Comparison of ENCODE assay signal across 19 cellular contexts in the genomic region with DNA sequence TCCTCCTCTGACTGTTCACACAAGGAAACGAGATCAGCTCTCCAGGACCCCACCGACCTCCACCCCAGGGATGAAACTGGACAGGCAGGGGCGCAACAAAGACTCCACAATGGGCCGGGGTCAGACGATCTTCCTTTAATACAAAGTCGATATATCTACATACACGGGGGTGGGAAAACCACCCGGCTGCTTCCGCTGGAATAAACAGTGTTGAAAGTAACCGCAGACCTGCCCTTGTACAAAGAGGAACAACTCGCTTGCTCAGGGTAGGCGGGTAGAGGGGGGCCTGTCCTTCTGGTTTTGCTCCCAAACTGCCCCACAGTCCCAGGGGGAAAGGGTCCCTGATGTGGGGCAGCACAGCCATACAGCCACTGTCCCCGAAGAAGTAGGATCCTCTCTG.
DNase-seq lines count a peak whose midpoint lies in the region; ATAC-seq and TF ChIP-seq lines count a peak whose summit lies in the region.
"Had no signal": no experiment of that assay in that cellular context is flagged by ENCODE, and none has a peak within 500 bp of the region (broad histone marks: within the 10 kb centered on the region; RNA-seq: fewer than 3 reads in every experiment).

No MANE protein-coding gene starts in this region.

- H3K4me3 ChIP-seq in NB4 (ENCODE audit: low read depth, low read length) (no peak overlapping the region), tibial artery (no peak overlapping the region)
- H3K4me3 ChIP-seq: breast epithelium, MG63, ovary, Peyer's patch, sigmoid colon had no signal

- H3K4me1 ChIP-seq in tibial artery: no peaks in the 10 kb centered on the region
- H3K4me1 ChIP-seq: breast epithelium, Peyer's patch, sigmoid colon had no signal

- intact Hi-C loops in activated naive CD4-positive, alpha-beta T cell treated with anti-CD3 and anti-CD28 coated beads for 36 hours (cut with micrococcal nuclease): no loop called here
- intact Hi-C loops in tibial artery (cut with DNase I; ENCODE audit: low total_unique reads): no loop called here

- no peak for TF ChIP-seq POLR2A in NB4 (IDR thresholded peaks at IDR 0.05; ENCODE audit: extremely low read depth, insufficient read length)

- no peak overlapping the region for H3K27ac ChIP-seq in tibial artery
- H3K27ac ChIP-seq: breast epithelium, ovary, Peyer's patch, sigmoid colon had no signal

- peak; percentile 18 for DNase-seq in activated naive CD4-positive, alpha-beta T cell treated with anti-CD3 and anti-CD28 coated beads for 36 hours
- no peak for DNase-seq in activated naive CD4-positive, alpha-beta T cell treated with anti-CD3 and anti-CD28 coated beads, Interleukin-2, amount 50 U/mL, for 16 hours
- DNase-seq in NB4 (ENCODE audit: low read depth): peak; percentile 94
- peak; percentile 23 for DNase-seq in activated naive CD8-positive, alpha-beta T cell treated with anti-CD3 and anti-CD28 coated beads for 36 hours
- no peak for DNase-seq in NCI-H187 (lab: John Stamatoyannopoulos, UW)
- no peak for DNase-seq in tibial artery
- DNase-seq: COR-L47, dermis blood vessel endothelial cell, left ventricle myocardium superior, MG63, NCI-H69, ovary, Peyer's patch, sigmoid colon, SW 1271 had no signal

- TF ChIP-seq CTCF in NB4 (IDR thresholded peaks at IDR 0.05; ENCODE audit: low read depth, low read length): no peak
- TF ChIP-seq CTCF in tibial artery (IDR thresholded peaks at IDR 0.05): no peak

- H3K4me1 Mint-ChIP-seq in activated naive CD4-positive, alpha-beta T cell treated with anti-CD3 and anti-CD28 coated beads for 36 hours (ENCODE audit: low read depth): no peaks in the 10 kb centered on the region
- H3K4me1 Mint-ChIP-seq in activated naive CD8-positive, alpha-beta T cell treated with anti-CD3 and anti-CD28 coated beads for 36 hours: peaks cover 3% of the 10 kb centered on the region
- H3K4me1 Mint-ChIP-seq in stimulated activated memory B cell treated with anti-CD40 and anti-IgM and Interleukin-4, amounts not matched to agents 10 μg/mL and 1 μg/mL and 100 μg/mL, for 72 hours: no peaks in the 10 kb centered on the region
- H3K4me1 Mint-ChIP-seq: WTC11 had no signal

- H3K27me3 ChIP-seq in tibial artery: no peaks in the 10 kb centered on the region
- H3K27me3 ChIP-seq: breast epithelium, MG63, ovary, Peyer's patch, sigmoid colon had no signal

- peaks cover 10% of the 10 kb centered on the region for H3K9me3 Mint-ChIP-seq in activated naive CD4-positive, alpha-beta T cell treated with anti-CD3 and anti-CD28 coated beads for 36 hours
- H3K9me3 Mint-ChIP-seq in activated naive CD8-positive, alpha-beta T cell treated with anti-CD3 and anti-CD28 coated beads for 36 hours: peaks cover 12% of the 10 kb centered on the region
- H3K9me3 Mint-ChIP-seq in stimulated activated memory B cell treated with anti-CD40 and anti-IgM and Interleukin-4, amounts not matched to agents 10 μg/mL and 1 μg/mL and 100 μg/mL, for 72 hours: peaks cover 9% of the 10 kb centered on the region

- H3K36me3 Mint-ChIP-seq in activated naive CD4-positive, alpha-beta T cell treated with anti-CD3 and anti-CD28 coated beads for 36 hours (ENCODE audit: low read depth): no peaks in the 10 kb centered on the region
- H3K36me3 Mint-ChIP-seq in activated naive CD8-positive, alpha-beta T cell treated with anti-CD3 and anti-CD28 coated beads for 36 hours: peaks cover 4% of the 10 kb centered on the region
- no peaks in the 10 kb centered on the region for H3K36me3 Mint-ChIP-seq in stimulated activated memory B cell treated with anti-CD40 and anti-IgM and Interleukin-4, amounts not matched to agents 10 μg/mL and 1 μg/mL and 100 μg/mL, for 72 hours

- H3K36me3 ChIP-seq in tibial artery: peaks cover 11 to 49% (median 42%) of the 10 kb centered on the region in 3 donors
- H3K36me3 ChIP-seq: breast epithelium, MG63, ovary had no signal

- H3K27ac Mint-ChIP-seq in activated naive CD4-positive, alpha-beta T cell treated with anti-CD3 and anti-CD28 coated beads for 36 hours: no peak overlapping the region
- peak overlapping the region; percentile 47 for H3K27ac Mint-ChIP-seq in activated naive CD8-positive, alpha-beta T cell treated with anti-CD3 and anti-CD28 coated beads for 36 hours
- H3K27ac Mint-ChIP-seq in stimulated activated memory B cell treated with anti-CD40 and anti-IgM and Interleukin-4, amounts not matched to agents 10 μg/mL and 1 μg/mL and 100 μg/mL, for 72 hours: no peak overlapping the region
- H3K27ac Mint-ChIP-seq: WTC11 had no signal

- peaks cover 0 to 30% (median 22%) of the 10 kb centered on the region in 3 donors for H3K9me3 ChIP-seq in tibial artery
- H3K9me3 ChIP-seq: MG63 had no signal

- H3K4me3 Mint-ChIP-seq in activated naive CD4-positive, alpha-beta T cell treated with anti-CD3 and anti-CD28 coated beads for 36 hours: no peak overlapping the region
- peak overlapping the region; percentile 23 for H3K4me3 Mint-ChIP-seq in activated naive CD8-positive, alpha-beta T cell treated with anti-CD3 and anti-CD28 coated beads for 36 hours
- no peak overlapping the region for H3K4me3 Mint-ChIP-seq in stimulated activated memory B cell treated with anti-CD40 and anti-IgM and Interleukin-4, amounts not matched to agents 10 μg/mL and 1 μg/mL and 100 μg/mL, for 72 hours
- H3K4me3 Mint-ChIP-seq: WTC11 had no signal

- no peaks in the 10 kb centered on the region for H3K27me3 Mint-ChIP-seq in activated naive CD4-positive, alpha-beta T cell treated with anti-CD3 and anti-CD28 coated beads for 36 hours (ENCODE audit: low read depth)
- no peaks in the 10 kb centered on the region for H3K27me3 Mint-ChIP-seq in activated naive CD8-positive, alpha-beta T cell treated with anti-CD3 and anti-CD28 coated beads for 36 hours
- no peaks in the 10 kb centered on the region for H3K27me3 Mint-ChIP-seq in stimulated activated memory B cell treated with anti-CD40 and anti-IgM and Interleukin-4, amounts not matched to agents 10 μg/mL and 1 μg/mL and 100 μg/mL, for 72 hours

- ATAC-seq in stimulated activated memory B cell treated with anti-CD40 and anti-IgM and Interleukin-4, amounts not matched to agents 10 μg/mL and 1 μg/mL and 100 μg/mL, for 72 hours: peak; percentile 46
- no peak for ATAC-seq in GM21390 (IDR thresholded peaks at IDR 0.05; ENCODE audit: unreplicated experiment)
- ATAC-seq: left ventricle myocardium superior, WTC11 had no signal

- CTCF ChIA-PET in activated naive CD4-positive, alpha-beta T cell treated with anti-CD3 and anti-CD28 coated beads for 36 hours (lab: Charles Lee): no interaction called here

Comparison
In these comparisons a context has a peak if more than half of its experiments do, and no peak if none do; other contexts are left out.
1. DNase-seq: peak in activated naive CD4-positive, alpha-beta T cell treated with anti-CD3 and anti-CD28 coated beads for 36 hours (single experiment), NB4 (single experiment) and activated naive CD8-positive, alpha-beta T cell treated with anti-CD3 and anti-CD28 coated beads for 36 hours (single experiment); none in activated naive CD4-positive, alpha-beta T cell treated with anti-CD3 and anti-CD28 coated beads, Interleukin-2, amount 50 U/mL, for 16 hours (single experiment), NCI-H187 (0 of 2) and tibial artery (0 of 2).